ENCODE assay signal across 9 cellular contexts in genomic region chr7:148712610-148713330, GRCh38. TPM values are rescaled to one million over a fixed set of nuclear protein-coding genes. Genes with fewer than 3 reads are reported as not detected.
A peak's percentile ranks its signal among the peaks of the same experiment; 100 is the strongest.
DNase-seq lines count a peak whose midpoint lies in the region; ATAC-seq and TF ChIP-seq lines count a peak whose summit lies in the region.
"Had no signal": no experiment of that assay in that cellular context is flagged by ENCODE, and none has a peak within 500 bp of the region (broad histone marks: within the 10 kb centered on the region; RNA-seq: fewer than 3 reads in every experiment).

No MANE protein-coding gene starts in this region.

- no peaks in the 10 kb centered on the region for H3K27me3 ChIP-seq in KMS-11 (ENCODE audit: insufficient read depth, low read depth)
- H3K27me3 ChIP-seq in lung (ENCODE audit: control insufficient read depth, insufficient read depth): no peaks in the 10 kb centered on the region
- H3K27me3 ChIP-seq in SJCRH30: no peaks in the 10 kb centered on the region

- no peak overlapping the region for H2AFZ ChIP-seq in KMS-11 (ENCODE audit: low read depth)

- H3K27ac ChIP-seq in KMS-11 (peak overlapping the region; percentile 57), lung (ENCODE audit: low read depth in 1 of 2, low read length in 1 of 2) (no peak overlapping the region), SJCRH30 (no peak overlapping the region)

- DNase-seq in lung (ENCODE audit: low spot score): no peak
- no peak for DNase-seq in iPS-NIHi7 (ENCODE audit: extremely low spot score)
- DNase-seq in SJCRH30: no peak
- DNase-seq in LoVo (ENCODE audit: low spot score): no peak
- DNase-seq: activated effector memory CD4-positive, alpha-beta T cell treated with anti-CD3 and anti-CD28 coated beads, Interleukin-2, amount 50 U/mL, for 16 hours; DMS79 had no signal

- H3K36me3 ChIP-seq in KMS-11 (ENCODE audit: insufficient read depth) (no peaks in the 10 kb centered on the region), lung (ENCODE audit: control insufficient read depth in 2 of 2, insufficient read depth in 2 of 2, low read length in 2 of 2) (no peaks in the 10 kb centered on the region), SJCRH30 (peaks cover 7% of the 10 kb centered on the region)

- ATAC-seq in GM18870 (IDR thresholded peaks at IDR 0.05; ENCODE audit: unreplicated experiment) (peak; percentile 40), GM21526 (IDR thresholded peaks at IDR 0.05; ENCODE audit: low FRiP score, unreplicated experiment) (peak; percentile 57), lung (ENCODE audit: insufficient read depth, low FRiP score) (peak; percentile 78)

- WGBS in lung, 2 donors: 62 to 66% methylated on average over 6 of the region's 6 CpGs

- H3K4me3 ChIP-seq in KMS-11 (IDR thresholded peaks at IDR 0.05; ENCODE audit: insufficient read depth, low read depth, low read length) (no peak overlapping the region), lung (no peak overlapping the region), SJCRH30 (no peak overlapping the region)

- no peak for TF ChIP-seq CTCF in KMS-11 (conservative IDR thresholded peaks at IDR 0.05; ENCODE audit: low read depth, low read length)
- no peak for TF ChIP-seq CTCF in lung (IDR thresholded peaks at IDR 0.05; ENCODE audit: control extremely low read depth, extremely low read depth)

- peaks cover 65% of the 10 kb centered on the region for H4K20me1 ChIP-seq in KMS-11 (ENCODE audit: insufficient read depth)

- H3K4me1 ChIP-seq in KMS-11 (ENCODE audit: low read depth, poor library complexity, severe bottlenecking) (peaks cover 100% of the 10 kb centered on the region), lung (ENCODE audit: control insufficient read depth in 2 of 2, insufficient read depth in 2 of 2, low read length in 2 of 2) (peaks cover 17 to 31% of the 10 kb centered on the region in 2 donors), SJCRH30 (no peaks in the 10 kb centered on the region)

- peak overlapping the region; percentile 0; the same call in 1 of the 2 replicates for H3K9ac ChIP-seq in KMS-11

- H3K4me2 ChIP-seq in KMS-11: peak overlapping the region; percentile 90

- peaks cover 100% of the 10 kb centered on the region for H3K79me2 ChIP-seq in KMS-11 (ENCODE audit: insufficient read depth, low read depth)

- H3K9me3 ChIP-seq in lung (ENCODE audit: control insufficient read depth in 2 of 2, insufficient read depth in 1 of 2, low read length in 1 of 2): no peaks in the 10 kb centered on the region
- H3K9me3 ChIP-seq in SJCRH30 (replicated peaks): no peaks in the 10 kb centered on the region

RNA-seq across cellular contexts. Expression of gene CUL1, which starts 14.1 kb away (rescaled TPM):
- 10 to 100 TPM; 35.9 to 56.5 TPM for total RNA-seq in lung
- 10 to 100 TPM; 22.9 to 29.7 TPM for polyA plus RNA-seq in lung
- 92.6 and 94.4 TPM in 2 replicates for total RNA-seq in SJCRH30 (2014; rRNA removed; shearing (Covaris generic))
